ENCODE assay signal across 1 cellular context in genomic region chr10:122264442-122264841, GRCh38.
TF ChIP-seq lines count a peak whose summit lies in the region.

No MANE protein-coding gene starts in this region.

TF ChIP-seq in endothelial cell of umbilical vein, 7 proteins besides CTCF, POLR2A, EP300 and RAD21:
- TF ChIP-seq JUN (IDR thresholded peaks at IDR 0.05; ENCODE audit: borderline replicate concordance, insufficient read depth, insufficient read length, low read depth) (no peak), EZH2 (IDR thresholded peaks at IDR 0.05; ENCODE audit: borderline replicate concordance, low read depth, low read length, severe bottlenecking) (no peak), MAX (IDR thresholded peaks at IDR 0.05; ENCODE audit: insufficient read depth, insufficient read length) (no peak), GATA2 (IDR thresholded peaks at IDR 0.05; ENCODE audit: insufficient read depth, insufficient read length, low read depth, low read length) (no peak), FOS (IDR thresholded peaks at IDR 0.05; ENCODE audit: borderline replicate concordance, insufficient read depth, low read length) (peak; percentile 31), POLR2AphosphoS5 (IDR thresholded peaks at IDR 0.05; ENCODE audit: insufficient read depth, low read depth, low read length) (no peak)
